ENCODE assay signal across 1 cellular context in genomic region chr11:65900125-65900898, GRCh38.
A peak's percentile ranks its signal among the peaks of the same experiment; 100 is the strongest.
TF ChIP-seq lines count a peak whose summit lies in the region.

Gene FOSL1, minus strand, starts transcription at chr11:65900388. Its CDS starts 49 bp downstream, at chr11:65900339.

TF ChIP-seq in K562, 482 proteins besides CTCF, POLR2A, EP300 and RAD21 (continued from another document and continues in another):
- TF ChIP-seq MAZ (CRISPR knock-in tag; conservative IDR thresholded peaks at IDR 0.05 in 1 of 2, IDR thresholded peaks at IDR 0.05 in 1 of 2) (peak; percentile 73 to 85; a peak in 3 of 4 replicates), ETS1 (conservative IDR thresholded peaks at IDR 0.05; ENCODE audit: control insufficient read depth, low read depth, low read length) (peak; percentile 82; the same call in 1 of the 2 replicates), HNRNPK (IDR thresholded peaks at IDR 0.05; ENCODE audit: low read depth, low read length, poor library complexity, severe bottlenecking) (peak; percentile 57), EGR1 (conservative IDR thresholded peaks at IDR 0.05) (peak; percentile 82), HDAC1 (IDR thresholded peaks at IDR 0.05) (peak in 1 of 2 experiments; percentile 63; a peak in 1 of 4 replicates), MTA3 (IDR thresholded peaks at IDR 0.05; ENCODE audit: borderline replicate concordance) (peak; percentile 87; the same call in 1 of the 2 replicates), NFIC (IDR thresholded peaks at IDR 0.05) (peak; percentile 43; the same call in 1 of the 2 replicates), ZBTB33 (CRISPR knock-in tag; IDR thresholded peaks at IDR 0.05) (peak; percentile 45), SMAD4 (CRISPR knock-in tag; conservative IDR thresholded peaks at IDR 0.05) (peak; percentile 86), RAD51 (IDR thresholded peaks at IDR 0.05; ENCODE audit: borderline replicate concordance, low read depth) (no peak), ZNF609 (CRISPR knock-in tag; IDR thresholded peaks at IDR 0.05; ENCODE audit: borderline replicate concordance) (no peak), PML (IDR thresholded peaks at IDR 0.05; ENCODE audit: low read length) (peak; percentile 82), ASH1L (IDR thresholded peaks at IDR 0.05; ENCODE audit: borderline replicate concordance, low read depth, partially characterized antibody) (no peak), NELFE (IDR thresholded peaks at IDR 0.05; ENCODE audit: insufficient read depth, insufficient read length) (peak; percentile 41), TOE1 (IDR thresholded peaks at IDR 0.05; ENCODE audit: borderline replicate concordance) (peak; percentile 48; the same call in 1 of the 2 replicates), TOE1 (CRISPR knock-in tag; IDR thresholded peaks at IDR 0.05; ENCODE audit: borderline replicate concordance, low read depth) (no peak), POLR2B (IDR thresholded peaks at IDR 0.05; ENCODE audit: low read depth, partially characterized antibody) (peak; percentile 82), L3MBTL2 (IDR thresholded peaks at IDR 0.05) (peak; percentile 87), ZNF282 (CRISPR knock-in tag; IDR thresholded peaks at IDR 0.05) (peak; percentile 82; the same call in 1 of the 2 replicates), CBFB (CRISPR knock-in tag; IDR thresholded peaks at IDR 0.05) (no peak), U2AF1 (optimal IDR thresholded peaks at IDR 0.05; ENCODE audit: low read depth, low read length) (peak; percentile 87), PHF8 (IDR thresholded peaks at IDR 0.05; ENCODE audit: borderline replicate concordance, low read length) (peak; percentile 62; the same call in 1 of the 2 replicates), BCOR (IDR thresholded peaks at IDR 0.05) (no peak), CREBBP (IDR thresholded peaks at IDR 0.05; ENCODE audit: low read depth, low read length) (no peak), ZSCAN32 (CRISPR knock-in tag; IDR thresholded peaks at IDR 0.05) (0 out of 2 replicates have a peak, but pooled peaks have one; percentile 12), CXXC5 (CRISPR knock-in tag; IDR thresholded peaks at IDR 0.05) (peak; percentile 93), VEZF1 (CRISPR knock-in tag; IDR thresholded peaks at IDR 0.05) (peak; percentile 75), FOXK2 (conservative IDR thresholded peaks at IDR 0.05 in 1 of 2, IDR thresholded peaks at IDR 0.05 in 1 of 2; ENCODE audit: low read depth in 2 of 2) (peak in 1 of 2 experiments; percentile 98; a peak in 2 of 4 replicates), TAF1 (IDR thresholded peaks at IDR 0.05; ENCODE audit: control insufficient read depth, extremely low read depth, insufficient read depth, low read length, severe bottlenecking) (peak; percentile 98), TCF7L2 (IDR thresholded peaks at IDR 0.05; ENCODE audit: low read depth, low read length) (peak; percentile 92), GTF2E2 (tag; IDR thresholded peaks at IDR 0.05) (peak; percentile 75), KLF1 (tag; IDR thresholded peaks at IDR 0.05) (peak; percentile 56; the same call in 1 of the 2 replicates), TARDBP (IDR thresholded peaks at IDR 0.05) (peak; percentile 21; the same call in 1 of the 2 replicates), ZNF511 (CRISPR knock-in tag; IDR thresholded peaks at IDR 0.05) (peak; percentile 53), CBX3 (IDR thresholded peaks at IDR 0.05; ENCODE audit: borderline replicate concordance in 1 of 2, low read length in 2 of 2) (0 out of 3 replicates have a peak, but pooled peaks of 1 of the 2 experiments have one; percentile 23), CEBPG (CRISPR knock-in tag; IDR thresholded peaks at IDR 0.05) (peak; percentile 33; the same call in 1 of the 2 replicates), CEBPG (tag; conservative IDR thresholded peaks at IDR 0.05 in 1 of 2, IDR thresholded peaks at IDR 0.05 in 1 of 2) (no peak), JUN (IDR thresholded peaks at IDR 0.05; ENCODE audit: borderline replicate concordance, low read depth, low read length) (peak; percentile 78), JUN (CRISPR knock-in tag; IDR thresholded peaks at IDR 0.05; ENCODE audit: borderline replicate concordance) (peak; percentile 94; the same call in 1 of the 2 replicates), ID3 (CRISPR knock-in tag; IDR thresholded peaks at IDR 0.05) (no peak), ID3 (tag; IDR thresholded peaks at IDR 0.05) (peak; percentile 44; the same call in 1 of the 2 replicates), CBFA2T3 (IDR thresholded peaks at IDR 0.05) (peak; percentile 16; the same call in 1 of the 2 replicates), DLX4 (CRISPR knock-in tag; IDR thresholded peaks at IDR 0.05) (no peak), RHOXF2B (CRISPR knock-in tag; conservative IDR thresholded peaks at IDR 0.05) (no peak), HDAC2 (IDR thresholded peaks at IDR 0.05) (peak; percentile 37; the same call in 1 of the 2 replicates), E2F6 (IDR thresholded peaks at IDR 0.05; ENCODE audit: borderline replicate concordance in 1 of 2, extremely low read depth in 1 of 2, insufficient read depth in 1 of 2, insufficient read length in 1 of 2, low read depth in 1 of 2, low read length in 1 of 2, poor library complexity in 1 of 2, severe bottlenecking in 1 of 2) (peak in 1 of 2 experiments; percentile 90), JUND (IDR thresholded peaks at IDR 0.05; ENCODE audit: borderline replicate concordance, low read depth, low read length) (peak; percentile 94), JUND (tag; IDR thresholded peaks at IDR 0.05; ENCODE audit: borderline replicate concordance, low read depth, low read length) (peak; percentile 59; the same call in 1 of the 3 replicates), TFAP4 (CRISPR knock-in tag; IDR thresholded peaks at IDR 0.05; ENCODE audit: borderline replicate concordance) (peak; percentile 84), ESRRA (IDR thresholded peaks at IDR 0.05; ENCODE audit: borderline replicate concordance, low read depth) (peak; percentile 85), FIP1L1 (IDR thresholded peaks at IDR 0.05; ENCODE audit: low read depth, low read length, poor library complexity, severe bottlenecking) (peak; percentile 34), SAFB (IDR thresholded peaks at IDR 0.05; ENCODE audit: borderline replicate concordance, low read depth, low read length) (peak; percentile 91)
